ENCODE assay signal across 14 cellular contexts in the genomic region with DNA sequence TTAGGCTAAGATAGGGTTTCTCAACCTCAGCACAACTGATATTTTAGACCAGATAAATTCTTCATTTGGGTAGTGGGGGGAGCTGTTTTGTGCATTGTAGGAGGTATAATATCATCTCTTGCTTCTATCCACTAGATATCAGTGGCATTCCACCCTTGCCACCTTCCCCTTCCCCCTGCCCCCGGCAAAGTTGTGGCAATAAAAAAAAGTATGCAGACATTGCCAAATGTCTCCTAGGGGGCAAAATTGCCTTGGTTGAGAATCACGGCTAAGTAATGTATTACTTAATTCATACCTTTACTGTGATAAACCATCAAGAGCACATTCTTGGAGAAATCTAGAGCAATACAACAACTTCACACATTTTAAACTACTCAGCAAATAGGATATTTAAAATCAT. TPM values are rescaled to one million over a fixed set of nuclear protein-coding genes. Genes with fewer than 3 reads are reported as not detected.
DNase-seq lines count a peak whose midpoint lies in the region; ATAC-seq and TF ChIP-seq lines count a peak whose summit lies in the region.
"Had no signal": no experiment of that assay in that cellular context is flagged by ENCODE, and none has a peak within 500 bp of the region (broad histone marks: within the 10 kb centered on the region; RNA-seq: fewer than 3 reads in every experiment).

No MANE protein-coding gene starts in this region.

- H3K4me2 ChIP-seq in GM23338: peak overlapping the region; percentile 24; the same call in 1 of the 2 replicates

- peaks cover 72% of the 10 kb centered on the region for H3K79me2 ChIP-seq in GM23338 (replicated peaks; ENCODE audit: insufficient read depth)

- no peak overlapping the region for H3K27ac Mint-ChIP-seq in GM23338
- H3K27ac Mint-ChIP-seq: B cell had no signal

- H2AFZ ChIP-seq in GM23338: no peak overlapping the region

- H3K27me3 ChIP-seq in GM23338 (ENCODE audit: insufficient read depth): no peaks in the 10 kb centered on the region

- no peaks in the 10 kb centered on the region for H3F3A ChIP-seq in GM23338 (replicated peaks; ENCODE audit: low read depth)

- H3K36me3 Mint-ChIP-seq in GM23338 (ENCODE audit: low read depth): no peaks in the 10 kb centered on the region
- H3K36me3 Mint-ChIP-seq: CD4-positive, alpha-beta memory T cell had no signal

- ATAC-seq in GM23338: no peak
- ATAC-seq in HG03025 (IDR thresholded peaks at IDR 0.05; ENCODE audit: low FRiP score, unreplicated experiment): no peak

- no peaks in the 10 kb centered on the region; the same call in 1 of the 2 replicates for H4K20me1 ChIP-seq in GM23338 (replicated peaks; ENCODE audit: insufficient read depth)

- peaks cover 3% of the 10 kb centered on the region for H3K27me3 Mint-ChIP-seq in GM23338 (ENCODE audit: insufficient read depth, low read depth, poor library complexity)
- H3K27me3 Mint-ChIP-seq: B cell; CD4-positive, alpha-beta memory T cell had no signal

- no peaks in the 10 kb centered on the region for H3K36me3 ChIP-seq in GM23338 (ENCODE audit: insufficient read depth)

- H3K4me3 Mint-ChIP-seq in GM23338: no peak overlapping the region
- H3K4me3 Mint-ChIP-seq: B cell, H9 had no signal

- no peak for TF ChIP-seq POLR2A in erythroblast (IDR thresholded peaks at IDR 0.05; ENCODE audit: low read length)

- no peaks in the 10 kb centered on the region for H3K9me3 Mint-ChIP-seq in GM23338
- H3K9me3 Mint-ChIP-seq: CD4-positive, alpha-beta memory T cell; H9 had no signal

- TF ChIP-seq CTCF in GM23338 (conservative IDR thresholded peaks at IDR 0.05; ENCODE audit: low read depth in 2 of 2) (no peak), GM20000 (IDR thresholded peaks at IDR 0.05; ENCODE audit: extremely low read depth, missing control alignments) (no peak)

- peaks cover 41% of the 10 kb centered on the region for H3K4me1 ChIP-seq in GM23338 (ENCODE audit: insufficient read depth)

- H3K4me3 ChIP-seq in GM23338: no peak overlapping the region

- H3K9me2 ChIP-seq in GM23338 (ENCODE audit: insufficient read depth): no peaks in the 10 kb centered on the region

- peak; percentile 4 for DNase-seq in Daoy (ENCODE audit: low read depth)
- no peak for DNase-seq in GM23338 (ENCODE audit: low spot score)
- DNase-seq in amniotic epithelial cell (ENCODE audit: low read depth): peak; percentile 24
- no peak for DNase-seq in activated gamma-delta T cell (lab: John Stamatoyannopoulos, UW)
- no peak for DNase-seq in erythroblast (lab: John Stamatoyannopoulos, UW)
- no peak for DNase-seq in GM20000 (ENCODE audit: low spot score)
- DNase-seq: C1 segment of cervical spinal cord; CD4-positive, alpha-beta memory T cell; DMS79; GOT3; H9 had no signal

- H3K4me1 Mint-ChIP-seq in GM23338: peaks cover 20% of the 10 kb centered on the region

- no peak overlapping the region for H3K27ac ChIP-seq in GM23338 (ENCODE audit: low read depth)
- H3K27ac ChIP-seq: HL-60 had no signal

TF ChIP-seq in GM23338, 12 proteins besides CTCF, POLR2A, EP300 and RAD21 (continues in another document):
- TF ChIP-seq, protein P1, sequence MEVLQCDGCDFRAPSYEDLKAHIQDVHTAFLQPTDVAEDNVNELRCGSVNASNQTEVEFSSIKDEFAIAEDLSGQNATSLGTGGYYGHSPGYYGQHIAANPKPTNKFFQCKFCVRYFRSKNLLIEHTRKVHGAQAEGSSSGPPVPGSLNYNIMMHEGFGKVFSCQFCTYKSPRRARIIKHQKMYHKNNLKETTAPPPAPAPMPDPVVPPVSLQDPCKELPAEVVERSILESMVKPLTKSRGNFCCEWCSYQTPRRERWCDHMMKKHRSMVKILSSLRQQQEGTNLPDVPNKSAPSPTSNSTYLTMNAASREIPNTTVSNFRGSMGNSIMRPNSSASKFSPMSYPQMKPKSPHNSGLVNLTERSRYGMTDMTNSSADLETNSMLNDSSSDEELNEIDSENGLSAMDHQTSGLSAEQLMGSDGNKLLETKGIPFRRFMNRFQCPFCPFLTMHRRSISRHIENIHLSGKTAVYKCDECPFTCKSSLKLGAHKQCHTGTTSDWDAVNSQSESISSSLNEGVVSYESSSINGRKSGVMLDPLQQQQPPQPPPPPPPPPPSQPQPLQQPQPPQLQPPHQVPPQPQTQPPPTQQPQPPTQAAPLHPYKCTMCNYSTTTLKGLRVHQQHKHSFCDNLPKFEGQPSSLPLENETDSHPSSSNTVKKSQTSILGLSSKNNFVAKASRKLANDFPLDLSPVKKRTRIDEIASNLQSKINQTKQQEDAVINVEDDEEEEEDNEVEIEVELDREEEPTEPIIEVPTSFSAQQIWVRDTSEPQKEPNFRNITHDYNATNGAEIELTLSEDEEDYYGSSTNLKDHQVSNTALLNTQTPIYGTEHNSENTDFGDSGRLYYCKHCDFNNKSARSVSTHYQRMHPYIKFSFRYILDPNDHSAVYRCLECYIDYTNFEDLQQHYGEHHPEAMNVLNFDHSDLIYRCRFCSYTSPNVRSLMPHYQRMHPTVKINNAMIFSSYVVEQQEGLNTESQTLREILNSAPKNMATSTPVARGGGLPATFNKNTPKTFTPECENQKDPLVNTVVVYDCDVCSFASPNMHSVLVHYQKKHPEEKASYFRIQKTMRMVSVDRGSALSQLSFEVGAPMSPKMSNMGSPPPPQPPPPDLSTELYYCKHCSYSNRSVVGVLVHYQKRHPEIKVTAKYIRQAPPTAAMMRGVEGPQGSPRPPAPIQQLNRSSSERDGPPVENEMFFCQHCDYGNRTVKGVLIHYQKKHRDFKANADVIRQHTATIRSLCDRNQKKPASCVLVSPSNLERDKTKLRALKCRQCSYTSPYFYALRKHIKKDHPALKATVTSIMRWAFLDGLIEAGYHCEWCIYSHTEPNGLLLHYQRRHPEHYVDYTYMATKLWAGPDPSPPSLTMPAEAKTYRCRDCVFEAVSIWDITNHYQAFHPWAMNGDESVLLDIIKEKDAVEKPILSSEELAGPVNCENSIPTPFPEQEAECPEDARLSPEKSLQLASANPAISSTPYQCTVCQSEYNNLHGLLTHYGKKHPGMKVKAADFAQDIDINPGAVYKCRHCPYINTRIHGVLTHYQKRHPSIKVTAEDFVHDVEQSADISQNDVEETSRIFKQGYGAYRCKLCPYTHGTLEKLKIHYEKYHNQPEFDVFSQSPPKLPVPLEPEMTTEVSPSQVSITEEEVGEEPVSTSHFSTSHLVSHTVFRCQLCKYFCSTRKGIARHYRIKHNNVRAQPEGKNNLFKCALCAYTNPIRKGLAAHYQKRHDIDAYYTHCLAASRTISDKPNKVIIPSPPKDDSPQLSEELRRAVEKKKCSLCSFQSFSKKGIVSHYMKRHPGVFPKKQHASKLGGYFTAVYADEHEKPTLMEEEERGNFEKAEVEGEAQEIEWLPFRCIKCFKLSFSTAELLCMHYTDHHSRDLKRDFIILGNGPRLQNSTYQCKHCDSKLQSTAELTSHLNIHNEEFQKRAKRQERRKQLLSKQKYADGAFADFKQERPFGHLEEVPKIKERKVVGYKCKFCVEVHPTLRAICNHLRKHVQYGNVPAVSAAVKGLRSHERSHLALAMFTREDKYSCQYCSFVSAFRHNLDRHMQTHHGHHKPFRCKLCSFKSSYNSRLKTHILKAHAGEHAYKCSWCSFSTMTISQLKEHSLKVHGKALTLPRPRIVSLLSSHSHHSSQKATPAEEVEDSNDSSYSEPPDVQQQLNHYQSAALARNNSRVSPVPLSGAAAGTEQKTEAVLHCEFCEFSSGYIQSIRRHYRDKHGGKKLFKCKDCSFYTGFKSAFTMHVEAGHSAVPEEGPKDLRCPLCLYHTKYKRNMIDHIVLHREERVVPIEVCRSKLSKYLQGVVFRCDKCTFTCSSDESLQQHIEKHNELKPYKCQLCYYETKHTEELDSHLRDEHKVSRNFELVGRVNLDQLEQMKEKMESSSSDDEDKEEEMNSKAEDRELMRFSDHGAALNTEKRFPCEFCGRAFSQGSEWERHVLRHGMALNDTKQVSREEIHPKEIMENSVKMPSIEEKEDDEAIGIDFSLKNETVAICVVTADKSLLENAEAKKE (CRISPR knock-in tag; IDR thresholded peaks at IDR 0.05): no peak
- TF ChIP-seq STAT1 (IDR thresholded peaks at IDR 0.05; ENCODE audit: unreplicated experiment) (no peak), REST (IDR thresholded peaks at IDR 0.05; ENCODE audit: unreplicated experiment) (no peak), CREB1 (CRISPR knock-in tag; IDR thresholded peaks at IDR 0.05; ENCODE audit: low read depth) (no peak), JUNB (IDR thresholded peaks at IDR 0.05; ENCODE audit: unreplicated experiment) (no peak), EZH2 (IDR thresholded peaks at IDR 0.05; ENCODE audit: low read depth, unreplicated experiment) (no peak), ZNF114 (CRISPR knock-in tag; IDR thresholded peaks at IDR 0.05) (no peak), ZNF331 (CRISPR knock-in tag; IDR thresholded peaks at IDR 0.05; ENCODE audit: low read depth) (no peak)

RNA-seq across cellular contexts. Expression of gene UBL3, which starts 51.4 kb away (rescaled TPM):
- total RNA-seq in Daoy (2014; rRNA removed; shearing (Covaris generic)): 12.1 and 16.1 TPM in 2 replicates
- total RNA-seq in GM23338 (2014; rRNA removed; shearing (Covaris generic)): 21.1 and 23.5 TPM in 2 replicates
- polyA plus RNA-seq in GM23338 (2016; fragmentation: Nextera tagmentation; extraction: Ambion mirVana): 9.7 and 10.0 TPM in 2 replicates

Comparison
In these comparisons a context has a peak if more than half of its experiments do, and no peak if none do; other contexts are left out.
1. DNase-seq: peak in Daoy (single experiment) and amniotic epithelial cell (single experiment); none in GM23338 (single experiment), activated gamma-delta T cell (single experiment), erythroblast (0 of 2) and GM20000 (single experiment).